11 cellular contexts compared by ENCODE assay signal in the genomic region with DNA sequence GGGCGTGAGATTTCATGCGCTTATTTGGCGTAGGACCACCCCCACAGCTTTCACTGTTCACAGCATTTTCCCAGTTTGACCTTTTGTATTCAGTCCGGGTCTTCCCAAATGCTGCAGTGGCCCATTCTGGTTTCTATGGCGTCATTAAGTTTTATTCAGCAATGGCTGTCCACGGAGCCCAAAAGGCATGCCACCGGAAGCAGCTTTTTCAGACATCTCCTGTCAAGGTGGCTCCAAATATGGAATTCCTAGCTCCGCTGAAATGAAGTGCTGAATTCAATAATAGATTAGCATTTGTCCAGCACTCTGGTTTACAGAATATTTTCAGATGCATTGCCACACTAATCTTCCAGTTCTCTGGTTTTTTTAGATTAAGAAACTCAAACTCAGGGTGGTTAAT.
DNase-seq lines count a peak whose midpoint lies in the region; ATAC-seq, FAIRE-seq and TF ChIP-seq lines count a peak whose summit lies in the region.
"Had no signal": no experiment of that assay in that cellular context is flagged by ENCODE, and none has a peak within 500 bp of the region (broad histone marks: within the 10 kb centered on the region; RNA-seq: fewer than 3 reads in every experiment).

No MANE protein-coding gene starts in this region.

- no TSS peak for BruUV-seq in K562 (replicated peaks; lab: Mats Ljungman, UMichigan)

- no peak for DNase-seq in CD8-positive, alpha-beta memory T cell
- DNase-seq in K562 (ENCODE audit: extremely low read depth in 1 of 4, low spot score in 3 of 4) (no peak), nephron progenitor cell (no peak), SHP77 (lab: John Stamatoyannopoulos, UW) (no peak), ACHN (no peak), EL (no peak)
- DNase-seq: T1000 had no signal

- H3K36me3 Mint-ChIP-seq in CD8-positive, alpha-beta memory T cell, result no peaks in the 10 kb centered on the region
- H3K36me3 Mint-ChIP-seq in nephron progenitor cell (ENCODE audit: low read depth), result peaks cover 5% of the 10 kb centered on the region

- H3K4me3 ChIP-seq in CD8-positive, alpha-beta memory T cell (ENCODE audit: low read length), result no peak overlapping the region
- H3K4me3 ChIP-seq in HUES64 (ENCODE audit: low read length) (peak overlapping the region; percentile 75), K562 (no peak overlapping the region)

- in situ Hi-C loops in K562 (cut with MboI) (no loop called here), ACHN (cut with HindIII; ENCODE audit: low pct_ligation_motif_present, low pct_unique_long_range_greater_than_20kb, low sequenced_read_pairs) (no loop called here)

- H3K4me2 ChIP-seq in K562 (ENCODE audit: insufficient read depth, low read length), result no peak overlapping the region

- H3K9ac ChIP-seq in HUES64 (ENCODE audit: low read depth, low read length) (peak overlapping the region; percentile 72; the same call in 1 of the 2 replicates), K562 (ENCODE audit: insufficient read depth in 1 of 2, low read depth in 2 of 2, low read length in 2 of 2) (no peak overlapping the region)

- no peak for TF ChIP-seq EP300 in K562 (IDR thresholded peaks at IDR 0.05; ENCODE audit: low read length)

- FAIRE-seq in K562 (lab: Jason Lieb, UNC), result peak; percentile 6

- H2AFZ ChIP-seq in K562 (ENCODE audit: low read depth, low read length), result no peak overlapping the region

- H3K36me3 ChIP-seq in CD8-positive, alpha-beta memory T cell (ENCODE audit: insufficient read depth, low read length), result no peaks in the 10 kb centered on the region
- H3K36me3 ChIP-seq in HUES64 (ENCODE audit: insufficient read depth, low read length), result no peaks in the 10 kb centered on the region
- no peaks in the 10 kb centered on the region for H3K36me3 ChIP-seq in K562 (ENCODE audit: control insufficient read depth, insufficient read depth, low read length)

- H3K27me3 Mint-ChIP-seq in CD8-positive, alpha-beta memory T cell, result peaks cover 0 to under 1% of the 10 kb centered on the region in 2 donors
- peaks cover 29% of the 10 kb centered on the region for H3K27me3 Mint-ChIP-seq in nephron progenitor cell (ENCODE audit: low read depth, poor library complexity)

- ATAC-seq in K562, result no peak
- no peak for ATAC-seq in GM19467 (IDR thresholded peaks at IDR 0.05; ENCODE audit: unreplicated experiment)

- intact Hi-C loops in K562 (cut with micrococcal nuclease), result no loop called here

- POLR2A ChIA-PET in CD8-positive, alpha-beta memory T cell (lab: Charles Lee), result interaction anchor here (0.7 kb wide), 1 partner anchor 94 kb away, joined by 13 read pairs; a partner anchor contains a TSS
- POLR2A ChIA-PET in K562 (lab: Yijun Ruan, JAX), result no interaction called here

- H3K79me2 ChIP-seq in K562 (ENCODE audit: control insufficient read depth, insufficient read depth, low read length), result no peaks in the 10 kb centered on the region

- no peak overlapping the region for H3K27ac ChIP-seq in CD8-positive, alpha-beta memory T cell (ENCODE audit: low read depth, low read length)
- no peak overlapping the region for H3K27ac ChIP-seq in HUES64 (ENCODE audit: low read depth, low read length)
- H3K27ac ChIP-seq in K562 (ENCODE audit: extremely low read depth, low read depth, low read length), result no peak overlapping the region

- peak overlapping the region in 6 of 7 donors; percentile 48 to 88 (median 78) for H3K4me3 Mint-ChIP-seq in CD8-positive, alpha-beta memory T cell
- H3K4me3 Mint-ChIP-seq in nephron progenitor cell, result peak overlapping the region; percentile 87

- no peaks in the 10 kb centered on the region for H3K9me3 ChIP-seq in CD8-positive, alpha-beta memory T cell (ENCODE audit: low read length)
- H3K9me3 ChIP-seq in HUES64 (ENCODE audit: insufficient read depth, low read depth, low read length), result no peaks in the 10 kb centered on the region
- peaks cover 3% of the 10 kb centered on the region; the same call in 1 of the 2 replicates for H3K9me3 ChIP-seq in K562 (replicated peaks; ENCODE audit: control insufficient read depth, insufficient read depth, low read depth, low read length)
- H3K9me3 ChIP-seq: mucosa of descending colon had no signal

- no peaks in the 10 kb centered on the region for H3K9me3 Mint-ChIP-seq in CD8-positive, alpha-beta memory T cell
- H3K9me3 Mint-ChIP-seq in nephron progenitor cell, result peaks cover 9% of the 10 kb centered on the region
- H3K9me3 Mint-ChIP-seq: dendritic cell treated with granulocyte-macrophage colony-stimulating factor and Interleukin-4, amounts not matched to agents 40 ng/mL and 50 ng/mL, for 4 days had no signal

- no peaks in the 10 kb centered on the region for H3K27me3 ChIP-seq in CD8-positive, alpha-beta memory T cell (ENCODE audit: insufficient read depth, low read length, poor library complexity, severe bottlenecking)
- H3K27me3 ChIP-seq in HUES64 (ENCODE audit: insufficient read depth, low read length) (no peaks in the 10 kb centered on the region), K562 (ENCODE audit: control insufficient read depth in 2 of 2, insufficient read depth in 2 of 2, low read length in 2 of 2) (peaks cover 4 to 5% of the 10 kb centered on the region in 2 experiments)

- no peak for TF ChIP-seq RAD21 in K562 (CRISPR knock-in tag; conservative IDR thresholded peaks at IDR 0.05 in 1 of 2, IDR thresholded peaks at IDR 0.05 in 1 of 2)

- TF ChIP-seq CTCF in K562 (IDR thresholded peaks at IDR 0.05 in 2 of 3, conservative IDR thresholded peaks at IDR 0.05 in 1 of 3; ENCODE audit: insufficient read depth in 2 of 3, low read depth in 1 of 3, low read length in 3 of 3), result no peak
- TF ChIP-seq CTCF in nephron progenitor cell (IDR thresholded peaks at IDR 0.05), result no peak

- TF ChIP-seq POLR2A in K562 (conservative IDR thresholded peaks at IDR 0.05), result no peak

- no peaks in the 10 kb centered on the region for H3K9me1 ChIP-seq in K562 (ENCODE audit: control insufficient read depth, insufficient read depth, low read length)

- H3K4me1 ChIP-seq in CD8-positive, alpha-beta memory T cell (ENCODE audit: insufficient read depth, low read length), result peaks cover 7% of the 10 kb centered on the region
- H3K4me1 ChIP-seq in HUES64 (ENCODE audit: insufficient read depth, low read length) (no peaks in the 10 kb centered on the region; the same call in 1 of the 2 replicates), K562 (replicated peaks in 1 of 2; ENCODE audit: control insufficient read depth in 2 of 2, insufficient read depth in 2 of 2, low read length in 2 of 2) (peaks cover 4 to 11% of the 10 kb centered on the region in 2 experiments; a peak in 4 of 5 replicates)

- peaks cover 4 to 16% (median 12%) of the 10 kb centered on the region in 3 donors for H3K4me1 Mint-ChIP-seq in CD8-positive, alpha-beta memory T cell
- H3K4me1 Mint-ChIP-seq in nephron progenitor cell, result peaks cover 36% of the 10 kb centered on the region

- CTCF ChIA-PET in CD8-positive, alpha-beta memory T cell (lab: Charles Lee), result interaction anchor here (0.6 to 4.4 kb wide), 5 partner anchors 35 to 117 kb away, joined by 3 to 24 read pairs (median 4); a partner anchor contains a TSS
- CTCF ChIA-PET in K562 (lab: Yijun Ruan, JAX; ENCODE audit: low intra/inter-chr PET ratio), result no interaction called here

- no peaks in the 10 kb centered on the region for H4K20me1 ChIP-seq in K562 (replicated peaks; ENCODE audit: control insufficient read depth, insufficient read depth, low read length)

- H3K27ac Mint-ChIP-seq in CD8-positive, alpha-beta memory T cell, result peak overlapping the region in 3 of 8 donors; percentile 3 to 91 (median 43)
- H3K27ac Mint-ChIP-seq in nephron progenitor cell, result no peak overlapping the region

- 94% methylated on average over 8 of the region's 8 CpGs for WGBS in HUES64
- WGBS in K562 (ENCODE audit: insufficient coverage, low coverage, missing lambda C conversion rate), result 72% methylated on average over 8 of the region's 8 CpGs

TF ChIP-seq in K562, 482 proteins besides CTCF, POLR2A, EP300 and RAD21 (continues in another document):
- TF ChIP-seq ZC3H8 (IDR thresholded peaks at IDR 0.05) (no peak), RBM15 (IDR thresholded peaks at IDR 0.05; ENCODE audit: insufficient read depth, low read length) (no peak), ZNF584 (CRISPR knock-in tag; IDR thresholded peaks at IDR 0.05; ENCODE audit: low read depth) (no peak), EWSR1 (IDR thresholded peaks at IDR 0.05; ENCODE audit: borderline replicate concordance, low read depth, partially characterized antibody) (no peak), ZNF274 (IDR thresholded peaks at IDR 0.05; ENCODE audit: borderline replicate concordance, low read depth, low read length) (no peak), CREB1 (IDR thresholded peaks at IDR 0.05) (no peak), CREB1 (CRISPR knock-in tag; IDR thresholded peaks at IDR 0.05) (no peak), POLR2AphosphoS2 (IDR thresholded peaks at IDR 0.05; ENCODE audit: low read length) (no peak)
- TF ChIP-seq, protein P1, sequence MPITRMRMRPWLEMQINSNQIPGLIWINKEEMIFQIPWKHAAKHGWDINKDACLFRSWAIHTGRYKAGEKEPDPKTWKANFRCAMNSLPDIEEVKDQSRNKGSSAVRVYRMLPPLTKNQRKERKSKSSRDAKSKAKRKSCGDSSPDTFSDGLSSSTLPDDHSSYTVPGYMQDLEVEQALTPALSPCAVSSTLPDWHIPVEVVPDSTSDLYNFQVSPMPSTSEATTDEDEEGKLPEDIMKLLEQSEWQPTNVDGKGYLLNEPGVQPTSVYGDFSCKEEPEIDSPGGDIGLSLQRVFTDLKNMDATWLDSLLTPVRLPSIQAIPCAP (CRISPR knock-in tag; IDR thresholded peaks at IDR 0.05; ENCODE audit: borderline replicate concordance), result no peak
